ENCODE assay signal across 9 cellular contexts in genomic region chr20:4613184-4613583, GRCh38.
A peak's percentile ranks its signal among the peaks of the same experiment; 100 is the strongest.
DNase-seq lines count a peak whose midpoint lies in the region; ATAC-seq and TF ChIP-seq lines count a peak whose summit lies in the region.
"Had no signal": no experiment of that assay in that cellular context is flagged by ENCODE, and none has a peak within 500 bp of the region (broad histone marks: within the 10 kb centered on the region; RNA-seq: fewer than 3 reads in every experiment).

No MANE protein-coding gene starts in this region.

- H3K27ac ChIP-seq in rectal smooth muscle tissue (ENCODE audit: low read depth, low read length) (peak overlapping the region; percentile 17), upper lobe of left lung (no peak overlapping the region)
- H3K27ac ChIP-seq: cardiac muscle cell had no signal

- DNase-seq in EH (ENCODE audit: low read depth) (peak; percentile 57), adipocyte (ENCODE audit: low read depth) (peak; percentile 29), Right ventricle myocardium superior (no peak), hypothalamus (lab: John Stamatoyannopoulos, UW) (no peak), NCI-H524 (lab: John Stamatoyannopoulos, UW) (no peak), upper lobe of left lung (no peak), mucosa of descending colon (no peak)

- peak; percentile 86 for ATAC-seq in Right ventricle myocardium superior (ENCODE audit: poor library complexity)
- no peak for ATAC-seq in upper lobe of left lung (ENCODE audit: low FRiP score in 2 of 2)
- ATAC-seq in mucosa of descending colon, result no peak

- no peak for TF ChIP-seq POLR2A in upper lobe of left lung (IDR thresholded peaks at IDR 0.05)

- H3K9me3 ChIP-seq in adipocyte (ENCODE audit: control insufficient read depth, low read length) (no peaks in the 10 kb centered on the region), upper lobe of left lung (no peaks in the 10 kb centered on the region), mucosa of descending colon (no peaks in the 10 kb centered on the region)

- H3K36me3 ChIP-seq in adipocyte (ENCODE audit: control insufficient read depth, insufficient read depth, low read length, severe bottlenecking) (no peaks in the 10 kb centered on the region), rectal smooth muscle tissue (ENCODE audit: control insufficient read depth, insufficient read depth, low read length) (no peaks in the 10 kb centered on the region), upper lobe of left lung (no peaks in the 10 kb centered on the region), mucosa of descending colon (ENCODE audit: low read depth) (no peaks in the 10 kb centered on the region)
- H3K36me3 ChIP-seq: cardiac muscle cell had no signal

- H3K9ac ChIP-seq in adipocyte (ENCODE audit: low read length) (no peak overlapping the region), rectal smooth muscle tissue (ENCODE audit: low read length) (no peak overlapping the region)

- H3K4me3 ChIP-seq in adipocyte (ENCODE audit: low read length), result no peak overlapping the region
- no peak overlapping the region for H3K4me3 ChIP-seq in rectal smooth muscle tissue (ENCODE audit: low read length)
- no peak overlapping the region for H3K4me3 ChIP-seq in upper lobe of left lung
- no peak overlapping the region for H3K4me3 ChIP-seq in mucosa of descending colon
- H3K4me3 ChIP-seq: cardiac muscle cell had no signal

- peaks cover 11% of the 10 kb centered on the region for H3K4me1 ChIP-seq in adipocyte (ENCODE audit: control insufficient read depth, insufficient read depth, low read length)
- peaks cover 7% of the 10 kb centered on the region for H3K4me1 ChIP-seq in rectal smooth muscle tissue (ENCODE audit: control insufficient read depth, insufficient read depth, low read length)
- H3K4me1 ChIP-seq in upper lobe of left lung, result no peaks in the 10 kb centered on the region
- no peaks in the 10 kb centered on the region for H3K4me1 ChIP-seq in mucosa of descending colon (ENCODE audit: low read depth)

- no peak for TF ChIP-seq EP300 in upper lobe of left lung (IDR thresholded peaks at IDR 0.05)

- H3K27me3 ChIP-seq in adipocyte (replicated peaks; ENCODE audit: control insufficient read depth, insufficient read depth, low read length), result no peaks in the 10 kb centered on the region
- no peaks in the 10 kb centered on the region for H3K27me3 ChIP-seq in rectal smooth muscle tissue (ENCODE audit: control insufficient read depth, insufficient read depth, low read length)
- H3K27me3 ChIP-seq in upper lobe of left lung, result no peaks in the 10 kb centered on the region
- H3K27me3 ChIP-seq: cardiac muscle cell had no signal

- TF ChIP-seq CTCF in upper lobe of left lung (IDR thresholded peaks at IDR 0.05), result no peak
- no peak for TF ChIP-seq CTCF in mucosa of descending colon (IDR thresholded peaks at IDR 0.05)

- 77 to 85% methylated on average over 6 of the region's 6 CpGs for WGBS in upper lobe of left lung, 2 donors

- intact Hi-C loops in Right ventricle myocardium superior (cut with DNase I), result no loop called here
- intact Hi-C loops in mucosa of descending colon (cut with DNase I, micrococcal nuclease), result no loop called here

Comparison
In these comparisons a context has a peak if more than half of its experiments do, and no peak if none do; other contexts are left out.
1. DNase-seq: peak in EH (single experiment) and adipocyte (single experiment); none in Right ventricle myocardium superior (single experiment), hypothalamus (0 of 51), NCI-H524 (0 of 2), upper lobe of left lung (0 of 2) and mucosa of descending colon (0 of 3).